Comparison of ENCODE assay signal across 32 cellular contexts in the genomic region with DNA sequence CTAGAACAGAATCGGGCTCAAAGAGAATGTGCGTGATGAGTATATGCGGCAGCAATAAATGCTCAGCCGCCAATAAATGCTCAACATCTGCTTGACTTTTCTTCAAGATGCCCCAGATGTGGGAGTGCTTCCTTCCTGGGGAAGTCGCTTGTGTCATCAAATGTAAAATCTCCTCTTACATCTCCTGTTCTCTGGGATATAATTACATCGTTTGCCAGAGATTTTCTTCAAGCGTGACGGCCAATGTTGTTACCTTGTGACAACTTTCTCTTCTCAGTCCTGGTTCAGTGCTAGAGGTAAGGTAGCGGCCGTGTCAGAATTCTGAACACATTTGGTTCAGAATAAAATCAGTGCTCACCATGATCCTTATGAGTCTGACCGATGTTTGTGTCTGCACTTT.
"Had no signal": no experiment of that assay in that cellular context is flagged by ENCODE, and none has a peak within 500 bp of the region (broad histone marks: within the 10 kb centered on the region; RNA-seq: fewer than 3 reads in every experiment).

No MANE protein-coding gene starts in this region.

- H3K9me3 ChIP-seq: ascending aorta, Peyer's patch had no signal

- H3K27me3 Mint-ChIP-seq: activated CD4-positive, alpha-beta T cell treated with anti-CD3 and anti-CD28 coated beads, Interleukin-2, amount 10 ng/mL, durations not matched to agents 7 days and 5 days; activated naive CD4-positive, alpha-beta T cell treated with anti-CD3 and anti-CD28 coated beads, Interleukin-2, amount 50 U/mL, for 24 hours; activated naive CD8-positive, alpha-beta T cell treated with anti-CD3 and anti-CD28 coated beads, Interleukin-2, amount 10 ng/mL, durations not matched to agents 7 days and 5 days; activated T-helper 17 cell treated with anti-CD3 and anti-CD28 coated beads, Interleukin-2, amount 50 U/mL, for 72 hours; central memory CD8-positive, alpha-beta T cell had no signal

- H3K4me1 ChIP-seq: ascending aorta, Peyer's patch had no signal

- H3K27ac Mint-ChIP-seq: activated CD4-positive, alpha-beta T cell treated with anti-CD3 and anti-CD28 coated beads, Interleukin-2, amount 10 ng/mL, durations not matched to agents 7 days and 5 days; activated CD8-positive, alpha-beta T cell treated with anti-CD3 and anti-CD28 coated beads, Interleukin-2, amount 10 ng/mL, durations not matched to agents 7 days and 5 days; activated naive CD4-positive, alpha-beta T cell treated with anti-CD3 and anti-CD28 coated beads, Interleukin-2, amount 50 U/mL, for 24 hours; activated naive CD8-positive, alpha-beta T cell treated with anti-CD3 and anti-CD28 coated beads, Interleukin-2, amount 10 ng/mL, durations not matched to agents 7 days and 5 days; activated T-cell treated with anti-CD3 and anti-CD28 coated beads, Interleukin-2, amount 50 U/mL, for 72 hours; activated T-helper 17 cell treated with anti-CD3 and anti-CD28 coated beads, Interleukin-2, amount 50 U/mL, for 72 hours had no signal

- H3K36me3 ChIP-seq: ascending aorta, cardiac muscle cell, Peyer's patch, WERI-Rb-1 had no signal

- H3K27me3 ChIP-seq: ascending aorta, cardiac muscle cell, Peyer's patch had no signal

- H3K4me3 Mint-ChIP-seq: activated CD4-positive, alpha-beta T cell treated with anti-CD3 and anti-CD28 coated beads, Interleukin-2, amount 10 ng/mL, durations not matched to agents 7 days and 5 days; activated CD8-positive, alpha-beta T cell treated with anti-CD3 and anti-CD28 coated beads, Interleukin-2, amount 10 ng/mL, durations not matched to agents 7 days and 5 days; activated naive CD4-positive, alpha-beta T cell treated with anti-CD3 and anti-CD28 coated beads, Interleukin-2, amount 50 U/mL, for 24 hours; activated naive CD8-positive, alpha-beta T cell treated with anti-CD3 and anti-CD28 coated beads, Interleukin-2, amount 10 ng/mL, durations not matched to agents 7 days and 5 days; activated T-cell treated with anti-CD3 and anti-CD28 coated beads, Interleukin-2, amount 50 U/mL, for 72 hours; activated T-helper 17 cell treated with anti-CD3 and anti-CD28 coated beads, Interleukin-2, amount 50 U/mL, for 72 hours; central memory CD8-positive, alpha-beta T cell had no signal

- DNase-seq: activated CD4-positive, alpha-beta T cell treated with anti-CD3 and anti-CD28 coated beads for 1 hour; activated CD4-positive, alpha-beta T cell treated with anti-CD3 and anti-CD28 coated beads, Interleukin-2, amount 10 ng/mL, durations not matched to agents 7 days and 5 days; activated CD4-positive, alpha-beta T cell treated with anti-CD3 and anti-CD28 coated beads, Interleukin-2, amount 50 U/mL, for 48 hours; activated CD4-positive, CD25-positive, alpha-beta regulatory T cell; activated CD8-positive, alpha-beta memory T cell treated with anti-CD3 and anti-CD28 coated beads, Interleukin-2, amount 50 U/mL, for 4 hours; activated CD8-positive, alpha-beta T cell treated with anti-CD3 and anti-CD28 coated beads, Interleukin-2, amount 10 ng/mL, durations not matched to agents 7 days and 5 days; activated gamma-delta T cell; activated naive CD4-positive, alpha-beta T cell treated with Interleukin-2 at 50 U/mL for 16 hours; activated naive CD8-positive, alpha-beta T cell treated with anti-CD3 and anti-CD28 coated beads, Interleukin-2, amount 10 ng/mL, durations not matched to agents 7 days and 5 days; activated T-cell treated with anti-CD3 and anti-CD28 coated beads, Interleukin-2, amount 50 U/mL, for 72 hours; amygdala; NCI-H1105 treated with DMSO at 0.1 percent for 48 hours; NCI-H1436; NCI-H1694; NCI-H1930; NCI-H2081 treated with DMSO at 0.1 percent for 48 hours; NCI-H2171; NCI-H510A; NCI-H526; NCI-H748 treated with DMSO at 0.1 percent for 48 hours; NK-92 treated with Interleukin-12 subunit alpha and Interleukin-12 subunit beta, amount 100 ng/mL, for 24 hours; PC-3; Peyer's patch; Right ventricle myocardium superior; T1000; WERI-Rb-1 had no signal

- H3K27ac ChIP-seq: ascending aorta, cardiac muscle cell, Peyer's patch, RWPE1, WERI-Rb-1 had no signal

- H3K4me1 Mint-ChIP-seq: activated naive CD4-positive, alpha-beta T cell treated with anti-CD3 and anti-CD28 coated beads, Interleukin-2, amount 50 U/mL, for 24 hours; activated T-helper 17 cell treated with anti-CD3 and anti-CD28 coated beads, Interleukin-2, amount 50 U/mL, for 72 hours had no signal

- H3K4me3 ChIP-seq: ascending aorta, cardiac muscle cell, Peyer's patch had no signal

- H3K9me3 Mint-ChIP-seq: activated naive CD4-positive, alpha-beta T cell treated with anti-CD3 and anti-CD28 coated beads, Interleukin-2, amount 50 U/mL, for 24 hours; activated T-helper 17 cell treated with anti-CD3 and anti-CD28 coated beads, Interleukin-2, amount 50 U/mL, for 72 hours; central memory CD8-positive, alpha-beta T cell had no signal
